Comparison of ENCODE assay signal across 18 cellular contexts in genomic region chr16:80938928-80939260, GRCh38.
"Had no signal": no experiment of that assay in that cellular context is flagged by ENCODE, and none has a peak within 500 bp of the region (broad histone marks: within the 10 kb centered on the region; RNA-seq: fewer than 3 reads in every experiment).

No MANE protein-coding gene starts in this region.

- H2AFZ ChIP-seq: parathyroid adenoma had no signal

- H3K4me3 ChIP-seq: breast epithelium, left lung, sigmoid colon, transverse colon had no signal

- H3K27ac Mint-ChIP-seq: activated CD4-positive, alpha-beta T cell treated with anti-CD3 and anti-CD28 coated beads, Interleukin-2, amount 10 ng/mL, durations not matched to agents 24 days and 14 days; activated CD8-positive, alpha-beta T cell treated with anti-CD3 and anti-CD28 coated beads, Interleukin-2, amount 10 ng/mL, durations not matched to agents 7 days and 5 days; activated T-cell treated with anti-CD3 and anti-CD28 coated beads, Interleukin-2, amount 50 U/mL, for 24 hours; activated T-helper 2 cell treated with anti-CD3 and anti-CD28 coated beads, Interferon-gamma antibody, Interleukin-2, Interleukin-4, amounts not matched to agents 10 μg/mL and 5 μg/mL and 100 μg/mL, durations not matched to agents 14 hours and 24 hours and 36 hours had no signal

- H3K27ac ChIP-seq: parathyroid adenoma had no signal

- H3K27me3 ChIP-seq: breast epithelium, sigmoid colon had no signal

- H3K4me1 ChIP-seq: breast epithelium, parathyroid adenoma had no signal

- H3K9ac ChIP-seq: parathyroid adenoma had no signal

- ATAC-seq: activated CD8-positive, alpha-beta T cell treated with anti-CD3 and anti-CD28 coated beads, Interleukin-2, amount 10 ng/mL, durations not matched to agents 7 days and 5 days; stimulated activated naive CD8-positive, alpha-beta T cell treated with anti-CD3 and anti-CD28 coated beads, Interleukin-15, Interleukin-2, amounts not matched to agents 100 U/mL and 50 U/mL, for 24 hours had no signal

- H3K4me3 Mint-ChIP-seq: activated CD4-positive, alpha-beta T cell treated with anti-CD3 and anti-CD28 coated beads, Interleukin-2, amount 10 ng/mL, durations not matched to agents 24 days and 14 days; activated CD8-positive, alpha-beta T cell treated with anti-CD3 and anti-CD28 coated beads, Interleukin-2, amount 10 ng/mL, durations not matched to agents 7 days and 5 days; activated T-cell treated with anti-CD3 and anti-CD28 coated beads, Interleukin-2, amount 50 U/mL, for 24 hours had no signal

- H3K9me3 ChIP-seq: breast epithelium, sigmoid colon, transverse colon had no signal

- DNase-seq: activated CD4-positive, alpha-beta T cell treated with anti-CD3 and anti-CD28 coated beads, Interleukin-2, amount 10 ng/mL, durations not matched to agents 24 days and 14 days; activated CD4-positive, CD25-positive, alpha-beta regulatory T cell; activated CD8-positive, alpha-beta T cell treated with anti-CD3 and anti-CD28 coated beads, Interleukin-2, amount 10 ng/mL, durations not matched to agents 7 days and 5 days; activated naive CD4-positive, alpha-beta T cell treated with Interleukin-2 at 50 U/mL for 16 hours; activated T-cell treated with anti-CD3 and anti-CD28 coated beads, Interleukin-2, amount 50 U/mL, for 24 hours; effector memory CD4-positive, alpha-beta T cell; hypothalamus; kidney; left lung; mammary epithelial cell; sigmoid colon; stimulated activated CD4-positive, alpha-beta T cell treated with anti-CD3 and anti-CD28 coated beads, Interleukin-2, amount 100 ng/mL, for 24 hours; stimulated activated naive CD8-positive, alpha-beta T cell treated with anti-CD3 and anti-CD28 coated beads, Interleukin-15, Interleukin-2, amounts not matched to agents 100 U/mL and 50 U/mL, for 24 hours; T1000 had no signal

- H3K9me3 Mint-ChIP-seq: activated CD4-positive, alpha-beta T cell treated with anti-CD3 and anti-CD28 coated beads, Interleukin-2, amount 10 ng/mL, durations not matched to agents 24 days and 14 days; activated T-cell treated with anti-CD3 and anti-CD28 coated beads, Interleukin-2, amount 50 U/mL, for 24 hours had no signal

- H3K36me3 ChIP-seq: breast epithelium, left lung, sigmoid colon, transverse colon had no signal

- H3K4me1 Mint-ChIP-seq: activated CD4-positive, alpha-beta T cell treated with anti-CD3 and anti-CD28 coated beads, Interleukin-2, amount 10 ng/mL, durations not matched to agents 24 days and 14 days had no signal
